ENCODE assay signal across 8 cellular contexts in genomic region chr7:142797342-142797798, GRCh38. TPM values are rescaled to one million over a fixed set of nuclear protein-coding genes. Genes with fewer than 3 reads are reported as not detected.
DNase-seq lines count a peak whose midpoint lies in the region; ATAC-seq and TF ChIP-seq lines count a peak whose summit lies in the region.

No MANE protein-coding gene starts in this region.

- no peaks in the 10 kb centered on the region for H3K9me3 ChIP-seq in thymus (ENCODE audit: control insufficient read depth)

- H3K27me3 ChIP-seq in kidney epithelial cell (ENCODE audit: control insufficient read depth, insufficient read depth, low read length) (peaks cover 25% of the 10 kb centered on the region), thymus (ENCODE audit: control insufficient read depth, insufficient read depth) (no peaks in the 10 kb centered on the region)

- no peak for TF ChIP-seq CTCF in kidney epithelial cell (IDR thresholded peaks at IDR 0.05; ENCODE audit: insufficient read depth, low read length, poor library complexity, severe bottlenecking)

- H3K27ac ChIP-seq in thymus (ENCODE audit: low read depth) = peak overlapping the region; percentile 100

- peak; percentile 51 for DNase-seq in activated gamma-delta T cell treated with Interleukin-2 at 50 U/mL for 16 hours
- DNase-seq in kidney epithelial cell (ENCODE audit: low read depth) = no peak
- no peak for DNase-seq in SK-N-DZ (ENCODE audit: low spot score)
- no peak for DNase-seq in NCI-H2196 (lab: John Stamatoyannopoulos, UW; ENCODE audit: unreplicated experiment)
- DNase-seq in AG20443 (ENCODE audit: low spot score) = no peak

- under 1% methylated on average over 24 of the region's 24 CpGs for WGBS in thymus

- H3K36me3 ChIP-seq in kidney epithelial cell (ENCODE audit: control insufficient read depth, insufficient read depth, low read length) (no peaks in the 10 kb centered on the region), thymus (ENCODE audit: control insufficient read depth, insufficient read depth) (peaks cover 50% of the 10 kb centered on the region)

- H3K4me1 ChIP-seq in thymus (ENCODE audit: control insufficient read depth, insufficient read depth, low read length) = peaks cover 26% of the 10 kb centered on the region

- H3K4me3 ChIP-seq in kidney epithelial cell (ENCODE audit: low read depth, low read length) = peak overlapping the region; percentile 47
- peak overlapping the region; percentile 77 for H3K4me3 ChIP-seq in thymus (ENCODE audit: low read length)

- ATAC-seq in GM18519 (IDR thresholded peaks at IDR 0.05; ENCODE audit: low FRiP score, unreplicated experiment) (peak; percentile 6), HG02870 (IDR thresholded peaks at IDR 0.05; ENCODE audit: unreplicated experiment) (peak; percentile 29)

RNA-seq across cellular contexts. Expression of gene PRSS2, which starts 26.6 kb away (rescaled TPM):
- not detected in 2 replicates for total RNA-seq in kidney epithelial cell
- 23.1 TPM for polyA plus RNA-seq in thymus
- not detected in 2 replicates for polyA plus RNA-seq in SK-N-DZ (2014; cell fraction: cytosol; rRNA removed)
- polyA plus RNA-seq in SK-N-DZ (2014; cell fraction: nucleus; rRNA removed) = not detected in 2 replicates

RNA-seq across cellular contexts. Expression of gene PRSS1, which starts 48.1 kb away (rescaled TPM):
- total RNA-seq in kidney epithelial cell = 1.5 and 2.1 TPM in 2 replicates
- 4.5 TPM for polyA plus RNA-seq in thymus
- polyA plus RNA-seq in SK-N-DZ (2014; cell fraction: cytosol; rRNA removed) = not detected in 2 replicates
- not detected in 2 replicates for polyA plus RNA-seq in SK-N-DZ (2014; cell fraction: nucleus; rRNA removed)

RNA-seq across cellular contexts. Expression of gene EPHB6, which starts 57.5 kb away (rescaled TPM):
- 3.3 and 7.7 TPM in 2 replicates for total RNA-seq in kidney epithelial cell
- polyA plus RNA-seq in thymus = 163 TPM
- 0.05 and 0.17 TPM in 2 replicates for polyA plus RNA-seq in SK-N-DZ (2014; cell fraction: cytosol; rRNA removed)
- polyA plus RNA-seq in SK-N-DZ (2014; cell fraction: nucleus; rRNA removed) = 0.09 and 0.41 TPM in 2 replicates
